In genomic region chr17:42537156-42537805, GRCh38 we compare ENCODE assay signal across 9 cellular contexts.
DNase-seq lines count a peak whose midpoint lies in the region; FAIRE-seq and TF ChIP-seq lines count a peak whose summit lies in the region.
"Had no signal": no experiment of that assay in that cellular context is flagged by ENCODE, and none has a peak within 500 bp of the region (broad histone marks: within the 10 kb centered on the region; RNA-seq: fewer than 3 reads in every experiment).

No MANE protein-coding gene starts in this region.

- peak overlapping the region; percentile 28; the same call in 1 of the 2 replicates for H3K9ac ChIP-seq in KMS-11
- H3K9ac ChIP-seq in mucosa of stomach (ENCODE audit: low read length), result peak overlapping the region; percentile 49

- FAIRE-seq in H54 (lab: Jason Lieb, UNC), result no peak
- FAIRE-seq: G401.6 had no signal

- TF ChIP-seq POLR2A in H54 (IDR thresholded peaks at IDR 0.05; ENCODE audit: low read depth, low read length), result no peak

- no peak for DNase-seq in coronary artery (ENCODE audit: low spot score)
- no peak for DNase-seq in H54 (ENCODE audit: insufficient read length, low spot score)
- DNase-seq in stimulated activated CD4-positive, alpha-beta T cell treated with anti-CD3 and anti-CD28 coated beads, Interleukin-2, amount 100 ng/mL, for 24 hours, result no peak
- no peak for DNase-seq in DMS53 (lab: John Stamatoyannopoulos, UW)
- no peak for DNase-seq in RKO (ENCODE audit: low spot score)

- no peaks in the 10 kb centered on the region for H3K9me3 ChIP-seq in mucosa of stomach (ENCODE audit: control insufficient read depth, low read length)

- H3K27ac ChIP-seq in 22Rv1 (peak overlapping the region; percentile 89), KMS-11 (peak overlapping the region; percentile 55; the same call in 1 of the 2 replicates), coronary artery (peak overlapping the region; percentile 94 to 95)

- TF ChIP-seq CTCF in 22Rv1 (IDR thresholded peaks at IDR 0.05) (no peak), KMS-11 (conservative IDR thresholded peaks at IDR 0.05; ENCODE audit: low read depth, low read length) (no peak), coronary artery (IDR thresholded peaks at IDR 0.05) (no peak)

- H3K27me3 ChIP-seq in KMS-11 (ENCODE audit: insufficient read depth, low read depth) (no peaks in the 10 kb centered on the region), mucosa of stomach (ENCODE audit: control insufficient read depth, insufficient read depth, low read length) (no peaks in the 10 kb centered on the region)

- peak overlapping the region; percentile 98 for H3K4me2 ChIP-seq in KMS-11

- H3K36me3 ChIP-seq in KMS-11 (ENCODE audit: insufficient read depth), result no peaks in the 10 kb centered on the region
- no peaks in the 10 kb centered on the region for H3K36me3 ChIP-seq in mucosa of stomach (ENCODE audit: control insufficient read depth, insufficient read depth, low read length)

- H3K79me2 ChIP-seq in KMS-11 (ENCODE audit: insufficient read depth, low read depth), result peaks cover 15% of the 10 kb centered on the region; the same call in 1 of the 2 replicates

- no peaks in the 10 kb centered on the region for H4K20me1 ChIP-seq in KMS-11 (ENCODE audit: insufficient read depth)

- peaks cover 37% of the 10 kb centered on the region for H3K4me1 ChIP-seq in KMS-11 (ENCODE audit: low read depth, poor library complexity, severe bottlenecking)
- peaks cover 36% of the 10 kb centered on the region for H3K4me1 ChIP-seq in mucosa of stomach (ENCODE audit: control insufficient read depth, insufficient read depth, low read length)

- H3K4me3 ChIP-seq in KMS-11 (IDR thresholded peaks at IDR 0.05; ENCODE audit: insufficient read depth, low read depth, low read length) (no peak overlapping the region), coronary artery (peak overlapping the region; percentile 75), mucosa of stomach (ENCODE audit: low read length) (peak overlapping the region; percentile 31)

- H2AFZ ChIP-seq in KMS-11 (ENCODE audit: low read depth), result peak overlapping the region; percentile 72; the same call in 1 of the 2 replicates
